Comparison of ENCODE assay signal across 2 cellular contexts in genomic region chr6:32843321-32843978, GRCh38.
TF ChIP-seq lines count a peak whose summit lies in the region.

No MANE protein-coding gene starts in this region.

TF ChIP-seq in IMR-90, 13 proteins besides CTCF, POLR2A, EP300 and RAD21:
- TF ChIP-seq RCOR1 (IDR thresholded peaks at IDR 0.05; ENCODE audit: insufficient replicate concordance, low read length) (no peak), FOS (IDR thresholded peaks at IDR 0.05; ENCODE audit: low read depth, low read length) (no peak), MXI1 (IDR thresholded peaks at IDR 0.05; ENCODE audit: borderline replicate concordance, low read depth, low read length) (no peak), CEBPB (IDR thresholded peaks at IDR 0.05; ENCODE audit: low read depth, low read length) (no peak), BHLHE40 (IDR thresholded peaks at IDR 0.05; ENCODE audit: low read depth, low read length) (no peak), MAZ (IDR thresholded peaks at IDR 0.05; ENCODE audit: borderline replicate concordance, low read depth, low read length) (no peak), ELK1 (IDR thresholded peaks at IDR 0.05; ENCODE audit: borderline replicate concordance, low read depth, low read length) (no peak), SMC3 (IDR thresholded peaks at IDR 0.05; ENCODE audit: low read depth, low read length) (no peak), RFX5 (IDR thresholded peaks at IDR 0.05; ENCODE audit: low read depth, low read length) (no peak), CHD1 (IDR thresholded peaks at IDR 0.05; ENCODE audit: low read depth, low read length) (no peak), NFE2L2 (IDR thresholded peaks at IDR 0.05; ENCODE audit: low read depth, low read length) (no peak), MAFK (IDR thresholded peaks at IDR 0.05; ENCODE audit: low read depth, low read length) (no peak), USF2 (IDR thresholded peaks at IDR 0.05; ENCODE audit: low read depth, low read length) (no peak)
TF ChIP-seq in IMR-90: peak in this region for 0.

TF ChIP-seq in K562, 482 proteins besides CTCF, POLR2A, EP300 and RAD21:
- TF ChIP-seq SPI1 (IDR thresholded peaks at IDR 0.05; ENCODE audit: borderline replicate concordance, low read depth, low read length) (peak; percentile 34; the same call in 1 of the 2 replicates), ZNF592 (IDR thresholded peaks at IDR 0.05) (no peak), MBD1 (CRISPR knock-in tag; IDR thresholded peaks at IDR 0.05) (peak; percentile 75; the same call in 1 of the 2 replicates)
